In genomic region chr18:79611040-79611681, GRCh38 we compare ENCODE assay signal across 10 cellular contexts.
DNase-seq lines count a peak whose midpoint lies in the region; ATAC-seq, FAIRE-seq and TF ChIP-seq lines count a peak whose summit lies in the region.
"Had no signal": no experiment of that assay in that cellular context is flagged by ENCODE, and none has a peak within 500 bp of the region (broad histone marks: within the 10 kb centered on the region; RNA-seq: fewer than 3 reads in every experiment).

No MANE protein-coding gene starts in this region.

- peak overlapping the region; percentile 53 for H2AFZ ChIP-seq in astrocyte (ENCODE audit: low read depth, low read length)

- H3K27me3 Mint-ChIP-seq in astrocyte (ENCODE audit: low read depth, unreplicated experiment): peaks cover 22% of the 10 kb centered on the region

- H3K9me3 ChIP-seq in astrocyte (ENCODE audit: insufficient read depth, low read depth, low read length) (no peaks in the 10 kb centered on the region), sigmoid colon (no peaks in the 10 kb centered on the region)

- peak overlapping the region; percentile 97 for H3K27ac Mint-ChIP-seq in astrocyte (ENCODE audit: unreplicated experiment)

- no peaks in the 10 kb centered on the region for H3K9me3 Mint-ChIP-seq in astrocyte (ENCODE audit: unreplicated experiment)

- TF ChIP-seq EP300 in sigmoid colon (IDR thresholded peaks at IDR 0.05): no peak

- 59 to 78% methylated on average over 20 of the region's 20 CpGs for WGBS in sigmoid colon, 2 donors

- H3K4me3 ChIP-seq in astrocyte (ENCODE audit: insufficient read depth, low read depth, low read length) (no peak overlapping the region), sigmoid colon (no peak overlapping the region)

- ATAC-seq in left ventricle myocardium superior (peak; percentile 89), GM19328 (IDR thresholded peaks at IDR 0.05; ENCODE audit: unreplicated experiment) (no peak), HG03175 (IDR thresholded peaks at IDR 0.05; ENCODE audit: unreplicated experiment) (no peak)

- peaks cover 13% of the 10 kb centered on the region for H3K4me1 ChIP-seq in astrocyte (ENCODE audit: insufficient read depth, low read length)
- no peaks in the 10 kb centered on the region for H3K4me1 ChIP-seq in sigmoid colon

- H3K27ac ChIP-seq in astrocyte (ENCODE audit: low read depth, low read length): peak overlapping the region; percentile 75
- no peak overlapping the region for H3K27ac ChIP-seq in sigmoid colon

- H3K79me2 ChIP-seq in astrocyte (ENCODE audit: insufficient read depth, low read length): no peaks in the 10 kb centered on the region

- DNase-seq in H54 (ENCODE audit: insufficient read length, low spot score) (peak; percentile 47), astrocyte (ENCODE audit: low read depth) (peak; percentile 92), left ventricle myocardium superior (peak; percentile 70), sigmoid colon (peak; percentile 62), ACHN (no peak), activated gamma-delta T cell treated with Interleukin-2 at 50 U/mL for 16 hours (no peak)
- DNase-seq: activated CD4-positive, alpha-beta T cell treated with anti-CD3 and anti-CD28 coated beads for 48 hours; OCI-M1 had no signal

- FAIRE-seq in H54 (lab: Jason Lieb, UNC) (no peak), astrocyte (lab: Jason Lieb, UNC) (peak; percentile 67)

- no peak overlapping the region for H3K4me3 Mint-ChIP-seq in astrocyte (ENCODE audit: unreplicated experiment)

- H3K36me3 ChIP-seq in astrocyte (ENCODE audit: insufficient read depth, low read length) (no peaks in the 10 kb centered on the region), sigmoid colon (no peaks in the 10 kb centered on the region)

- TF ChIP-seq POLR2A in H54 (IDR thresholded peaks at IDR 0.05; ENCODE audit: low read depth, low read length) (no peak), sigmoid colon (IDR thresholded peaks at IDR 0.05) (no peak)

- H3K27me3 ChIP-seq in astrocyte (ENCODE audit: insufficient read depth, low read length) (peaks cover 4% of the 10 kb centered on the region), sigmoid colon (peaks cover 0 to 5% (median 0%) of the 10 kb centered on the region in 3 donors)

- intact Hi-C loops in left ventricle myocardium superior (cut with micrococcal nuclease) (no loop called here), sigmoid colon (cut with DNase I) (no loop called here)

- in situ Hi-C loops in ACHN (cut with HindIII; ENCODE audit: low pct_ligation_motif_present, low pct_unique_long_range_greater_than_20kb, low sequenced_read_pairs): no loop called here

- peaks cover 5% of the 10 kb centered on the region for H3K4me1 Mint-ChIP-seq in astrocyte (ENCODE audit: low read depth, unreplicated experiment)

- H3K36me3 Mint-ChIP-seq in astrocyte (ENCODE audit: low read depth, unreplicated experiment): no peaks in the 10 kb centered on the region

- H3K9ac ChIP-seq in astrocyte (ENCODE audit: low read length): peak overlapping the region; percentile 66

- TF ChIP-seq CTCF in astrocyte (IDR thresholded peaks at IDR 0.05; ENCODE audit: insufficient read depth, low read depth, low read length) (no peak), sigmoid colon (IDR thresholded peaks at IDR 0.05) (no peak)

- H4K20me1 ChIP-seq in astrocyte (ENCODE audit: insufficient read depth, low read length): no peaks in the 10 kb centered on the region

- peak overlapping the region; percentile 60 for H3K4me2 ChIP-seq in astrocyte (ENCODE audit: low read length)

Comparison
In these comparisons a context has a peak if more than half of its experiments do, and no peak if none do; other contexts are left out.
1. DNase-seq: peak in H54 (single experiment), astrocyte (single experiment), left ventricle myocardium superior (single experiment) and sigmoid colon (single experiment); none in ACHN (single experiment) and activated gamma-delta T cell treated with Interleukin-2 at 50 U/mL for 16 hours (single experiment).